In the genomic region with DNA sequence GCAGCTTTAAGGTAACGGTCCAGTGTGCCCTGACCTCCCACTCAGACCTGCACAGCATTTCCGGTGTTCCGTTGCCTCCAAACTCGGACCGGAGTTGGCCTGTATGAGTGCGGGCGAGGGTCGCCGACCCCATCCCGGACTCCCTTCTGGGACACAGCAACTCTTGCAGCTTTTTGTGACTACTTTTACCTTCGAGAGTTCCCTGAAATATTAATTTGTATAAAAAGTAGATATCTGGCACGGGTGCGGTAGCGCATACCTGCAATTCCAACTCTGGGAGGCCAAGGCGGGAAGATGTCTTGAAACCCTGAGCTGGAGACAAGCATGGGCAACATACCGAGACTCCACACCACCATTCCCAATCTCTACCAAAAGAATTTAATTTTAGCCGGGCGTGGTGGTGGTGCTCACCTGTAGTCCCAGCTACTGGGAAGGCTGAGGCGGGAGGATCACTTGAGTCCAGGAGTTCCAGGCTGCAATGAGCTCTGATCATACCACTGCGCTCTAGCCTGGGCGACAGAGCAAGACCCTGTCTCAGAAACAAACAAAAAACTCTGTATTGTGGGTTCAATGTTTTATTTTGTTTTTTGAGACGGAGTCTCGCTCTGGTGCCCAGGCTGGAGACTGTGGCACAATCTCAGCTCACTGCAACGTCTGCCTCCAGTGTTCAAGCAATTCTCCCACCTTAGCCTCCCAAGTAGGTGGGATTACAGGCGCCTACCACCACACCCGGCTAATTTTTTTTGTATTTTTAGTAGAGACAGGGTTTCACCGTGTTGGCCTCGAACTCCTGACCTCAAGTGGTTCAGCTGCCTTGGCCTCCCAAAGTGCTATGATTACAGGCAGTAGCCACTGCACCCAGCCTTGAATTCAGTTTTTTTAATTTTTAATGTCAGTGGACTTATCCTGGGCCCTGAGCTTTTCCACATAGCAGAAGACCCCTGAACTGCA, we compare ENCODE assay signal across 2 cellular contexts.
TF ChIP-seq lines count a peak whose summit lies in the region.

No MANE protein-coding gene starts in this region.

TF ChIP-seq in HCT116, 20 proteins besides CTCF, POLR2A, EP300 and RAD21 (continued from another document):
- TF ChIP-seq, protein P1, sequence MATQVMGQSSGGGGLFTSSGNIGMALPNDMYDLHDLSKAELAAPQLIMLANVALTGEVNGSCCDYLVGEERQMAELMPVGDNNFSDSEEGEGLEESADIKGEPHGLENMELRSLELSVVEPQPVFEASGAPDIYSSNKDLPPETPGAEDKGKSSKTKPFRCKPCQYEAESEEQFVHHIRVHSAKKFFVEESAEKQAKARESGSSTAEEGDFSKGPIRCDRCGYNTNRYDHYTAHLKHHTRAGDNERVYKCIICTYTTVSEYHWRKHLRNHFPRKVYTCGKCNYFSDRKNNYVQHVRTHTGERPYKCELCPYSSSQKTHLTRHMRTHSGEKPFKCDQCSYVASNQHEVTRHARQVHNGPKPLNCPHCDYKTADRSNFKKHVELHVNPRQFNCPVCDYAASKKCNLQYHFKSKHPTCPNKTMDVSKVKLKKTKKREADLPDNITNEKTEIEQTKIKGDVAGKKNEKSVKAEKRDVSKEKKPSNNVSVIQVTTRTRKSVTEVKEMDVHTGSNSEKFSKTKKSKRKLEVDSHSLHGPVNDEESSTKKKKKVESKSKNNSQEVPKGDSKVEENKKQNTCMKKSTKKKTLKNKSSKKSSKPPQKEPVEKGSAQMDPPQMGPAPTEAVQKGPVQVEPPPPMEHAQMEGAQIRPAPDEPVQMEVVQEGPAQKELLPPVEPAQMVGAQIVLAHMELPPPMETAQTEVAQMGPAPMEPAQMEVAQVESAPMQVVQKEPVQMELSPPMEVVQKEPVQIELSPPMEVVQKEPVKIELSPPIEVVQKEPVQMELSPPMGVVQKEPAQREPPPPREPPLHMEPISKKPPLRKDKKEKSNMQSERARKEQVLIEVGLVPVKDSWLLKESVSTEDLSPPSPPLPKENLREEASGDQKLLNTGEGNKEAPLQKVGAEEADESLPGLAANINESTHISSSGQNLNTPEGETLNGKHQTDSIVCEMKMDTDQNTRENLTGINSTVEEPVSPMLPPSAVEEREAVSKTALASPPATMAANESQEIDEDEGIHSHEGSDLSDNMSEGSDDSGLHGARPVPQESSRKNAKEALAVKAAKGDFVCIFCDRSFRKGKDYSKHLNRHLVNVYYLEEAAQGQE (IDR thresholded peaks at IDR 0.05; ENCODE audit: low read depth), result no peak
- no peak for TF ChIP-seq SRF (IDR thresholded peaks at IDR 0.05; ENCODE audit: low read depth)
- TF ChIP-seq, protein P2, sequence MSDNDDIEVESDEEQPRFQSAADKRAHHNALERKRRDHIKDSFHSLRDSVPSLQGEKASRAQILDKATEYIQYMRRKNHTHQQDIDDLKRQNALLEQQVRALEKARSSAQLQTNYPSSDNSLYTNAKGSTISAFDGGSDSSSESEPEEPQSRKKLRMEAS (IDR thresholded peaks at IDR 0.05), result no peak
- no peak for TF ChIP-seq JUND (IDR thresholded peaks at IDR 0.05)
- TF ChIP-seq TCF7L2 (IDR thresholded peaks at IDR 0.05; ENCODE audit: borderline replicate concordance, extremely low read depth, insufficient read depth, insufficient read length), result no peak
- TF ChIP-seq, protein P3, sequence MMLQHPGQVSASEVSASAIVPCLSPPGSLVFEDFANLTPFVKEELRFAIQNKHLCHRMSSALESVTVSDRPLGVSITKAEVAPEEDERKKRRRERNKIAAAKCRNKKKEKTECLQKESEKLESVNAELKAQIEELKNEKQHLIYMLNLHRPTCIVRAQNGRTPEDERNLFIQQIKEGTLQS (IDR thresholded peaks at IDR 0.05), result no peak
- no peak for TF ChIP-seq SP1 (IDR thresholded peaks at IDR 0.05; ENCODE audit: low read depth)
- no peak for TF ChIP-seq CEBPB (IDR thresholded peaks at IDR 0.05; ENCODE audit: low read depth)
- TF ChIP-seq YY1 (IDR thresholded peaks at IDR 0.05; ENCODE audit: extremely low read depth, insufficient replicate concordance, low read depth, low read length), result no peak
- no peak for TF ChIP-seq ZFX (IDR thresholded peaks at IDR 0.05)
- TF ChIP-seq, protein P4, sequence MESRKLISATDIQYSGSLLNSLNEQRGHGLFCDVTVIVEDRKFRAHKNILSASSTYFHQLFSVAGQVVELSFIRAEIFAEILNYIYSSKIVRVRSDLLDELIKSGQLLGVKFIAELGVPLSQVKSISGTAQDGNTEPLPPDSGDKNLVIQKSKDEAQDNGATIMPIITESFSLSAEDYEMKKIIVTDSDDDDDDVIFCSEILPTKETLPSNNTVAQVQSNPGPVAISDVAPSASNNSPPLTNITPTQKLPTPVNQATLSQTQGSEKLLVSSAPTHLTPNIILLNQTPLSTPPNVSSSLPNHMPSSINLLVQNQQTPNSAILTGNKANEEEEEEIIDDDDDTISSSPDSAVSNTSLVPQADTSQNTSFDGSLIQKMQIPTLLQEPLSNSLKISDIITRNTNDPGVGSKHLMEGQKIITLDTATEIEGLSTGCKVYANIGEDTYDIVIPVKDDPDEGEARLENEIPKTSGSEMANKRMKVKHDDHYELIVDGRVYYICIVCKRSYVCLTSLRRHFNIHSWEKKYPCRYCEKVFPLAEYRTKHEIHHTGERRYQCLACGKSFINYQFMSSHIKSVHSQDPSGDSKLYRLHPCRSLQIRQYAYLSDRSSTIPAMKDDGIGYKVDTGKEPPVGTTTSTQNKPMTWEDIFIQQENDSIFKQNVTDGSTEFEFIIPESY (IDR thresholded peaks at IDR 0.05; ENCODE audit: extremely low read depth, insufficient replicate concordance, low read length), result no peak
- no peak for TF ChIP-seq EZH2phosphoT487 (IDR thresholded peaks at IDR 0.05; ENCODE audit: borderline replicate concordance)
- TF ChIP-seq SIN3A (IDR thresholded peaks at IDR 0.05; ENCODE audit: low read depth), result no peak

TF ChIP-seq in WTC11, 78 proteins besides CTCF, POLR2A, EP300 and RAD21 (continued from another document):
- TF ChIP-seq, protein P5, sequence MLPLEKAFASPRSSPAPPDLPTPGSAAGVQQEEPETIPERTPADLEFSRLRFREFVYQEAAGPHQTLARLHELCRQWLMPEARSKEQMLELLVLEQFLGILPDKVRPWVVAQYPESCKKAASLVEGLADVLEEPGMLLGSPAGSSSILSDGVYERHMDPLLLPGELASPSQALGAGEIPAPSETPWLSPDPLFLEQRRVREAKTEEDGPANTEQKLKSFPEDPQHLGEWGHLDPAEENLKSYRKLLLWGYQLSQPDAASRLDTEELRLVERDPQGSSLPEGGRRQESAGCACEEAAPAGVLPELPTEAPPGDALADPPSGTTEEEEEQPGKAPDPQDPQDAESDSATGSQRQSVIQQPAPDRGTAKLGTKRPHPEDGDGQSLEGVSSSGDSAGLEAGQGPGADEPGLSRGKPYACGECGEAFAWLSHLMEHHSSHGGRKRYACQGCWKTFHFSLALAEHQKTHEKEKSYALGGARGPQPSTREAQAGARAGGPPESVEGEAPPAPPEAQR (CRISPR knock-in tag; IDR thresholded peaks at IDR 0.05), result no peak
- TF ChIP-seq, protein P6, sequence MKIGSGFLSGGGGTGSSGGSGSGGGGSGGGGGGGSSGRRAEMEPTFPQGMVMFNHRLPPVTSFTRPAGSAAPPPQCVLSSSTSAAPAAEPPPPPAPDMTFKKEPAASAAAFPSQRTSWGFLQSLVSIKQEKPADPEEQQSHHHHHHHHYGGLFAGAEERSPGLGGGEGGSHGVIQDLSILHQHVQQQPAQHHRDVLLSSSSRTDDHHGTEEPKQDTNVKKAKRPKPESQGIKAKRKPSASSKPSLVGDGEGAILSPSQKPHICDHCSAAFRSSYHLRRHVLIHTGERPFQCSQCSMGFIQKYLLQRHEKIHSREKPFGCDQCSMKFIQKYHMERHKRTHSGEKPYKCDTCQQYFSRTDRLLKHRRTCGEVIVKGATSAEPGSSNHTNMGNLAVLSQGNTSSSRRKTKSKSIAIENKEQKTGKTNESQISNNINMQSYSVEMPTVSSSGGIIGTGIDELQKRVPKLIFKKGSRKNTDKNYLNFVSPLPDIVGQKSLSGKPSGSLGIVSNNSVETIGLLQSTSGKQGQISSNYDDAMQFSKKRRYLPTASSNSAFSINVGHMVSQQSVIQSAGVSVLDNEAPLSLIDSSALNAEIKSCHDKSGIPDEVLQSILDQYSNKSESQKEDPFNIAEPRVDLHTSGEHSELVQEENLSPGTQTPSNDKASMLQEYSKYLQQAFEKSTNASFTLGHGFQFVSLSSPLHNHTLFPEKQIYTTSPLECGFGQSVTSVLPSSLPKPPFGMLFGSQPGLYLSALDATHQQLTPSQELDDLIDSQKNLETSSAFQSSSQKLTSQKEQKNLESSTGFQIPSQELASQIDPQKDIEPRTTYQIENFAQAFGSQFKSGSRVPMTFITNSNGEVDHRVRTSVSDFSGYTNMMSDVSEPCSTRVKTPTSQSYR (CRISPR knock-in tag; IDR thresholded peaks at IDR 0.05), result no peak
TF ChIP-seq in WTC11: peak in this region for 0.
